ENCODE assay signal across 23 cellular contexts in genomic region chr22:48632641-48633246, GRCh38.
"Had no signal": no experiment of that assay in that cellular context is flagged by ENCODE, and none has a peak within 500 bp of the region (broad histone marks: within the 10 kb centered on the region; RNA-seq: fewer than 3 reads in every experiment).

No MANE protein-coding gene starts in this region.

- H3K27me3 ChIP-seq: body of pancreas, colonic mucosa, right lobe of liver had no signal

- H3K36me3 Mint-ChIP-seq: activated CD8-positive, alpha-beta memory T cell treated with anti-CD3 and anti-CD28 coated beads, Interleukin-2, amount 10 ng/mL, durations not matched to agents 7 days and 5 days; activated naive CD8-positive, alpha-beta T cell; natural killer cell treated with Interleukin-12 subunit alpha and Interleukin-12 subunit beta and Interleukin-15 and Interleukin-18, amount 100 ng/mL, for 72 hours had no signal

- H3K4me1 ChIP-seq: colonic mucosa, heart right ventricle, left lung, lower lobe of right lung, tibial artery had no signal

- H3K27ac Mint-ChIP-seq: activated CD8-positive, alpha-beta memory T cell treated with anti-CD3 and anti-CD28 coated beads, Interleukin-2, amount 10 ng/mL, durations not matched to agents 7 days and 5 days; activated CD8-positive, alpha-beta T cell treated with anti-CD3 and anti-CD28 coated beads, Interleukin-2, amount 10 ng/mL, durations not matched to agents 7 days and 5 days; activated naive CD8-positive, alpha-beta T cell; activated T-cell treated with anti-CD3 and anti-CD28 coated beads, Interleukin-2, amount 50 U/mL, for 72 hours; effector memory CD8-positive, alpha-beta T cell; natural killer cell treated with Interleukin-12 subunit alpha and Interleukin-12 subunit beta and Interleukin-15 and Interleukin-18, amount 100 ng/mL, for 72 hours; T-helper 17 cell had no signal

- H3K4me1 Mint-ChIP-seq: activated CD8-positive, alpha-beta memory T cell treated with anti-CD3 and anti-CD28 coated beads, Interleukin-2, amount 10 ng/mL, durations not matched to agents 7 days and 5 days had no signal

- H3K27ac ChIP-seq: body of pancreas, colonic mucosa, heart right ventricle, left lung, lower lobe of right lung, right lobe of liver, tibial artery had no signal

- H3K27me3 Mint-ChIP-seq: activated CD8-positive, alpha-beta memory T cell treated with anti-CD3 and anti-CD28 coated beads, Interleukin-2, amount 10 ng/mL, durations not matched to agents 7 days and 5 days; activated naive CD8-positive, alpha-beta T cell; natural killer cell treated with Interleukin-12 subunit alpha and Interleukin-12 subunit beta and Interleukin-15 and Interleukin-18, amount 100 ng/mL, for 72 hours had no signal

- H3K4me3 Mint-ChIP-seq: activated CD8-positive, alpha-beta memory T cell treated with anti-CD3 and anti-CD28 coated beads, Interleukin-2, amount 10 ng/mL, durations not matched to agents 7 days and 5 days; activated CD8-positive, alpha-beta T cell treated with anti-CD3 and anti-CD28 coated beads, Interleukin-2, amount 10 ng/mL, durations not matched to agents 7 days and 5 days; activated naive CD8-positive, alpha-beta T cell; activated T-cell treated with anti-CD3 and anti-CD28 coated beads, Interleukin-2, amount 50 U/mL, for 72 hours; effector memory CD8-positive, alpha-beta T cell; natural killer cell treated with Interleukin-12 subunit alpha and Interleukin-12 subunit beta and Interleukin-15 and Interleukin-18, amount 100 ng/mL, for 72 hours; T-helper 17 cell had no signal

- H3K4me3 ChIP-seq: body of pancreas, colonic mucosa, heart right ventricle, left lung, lower lobe of right lung, mucosa of descending colon, right lobe of liver, tibial artery had no signal

- DNase-seq: activated CD4-positive, alpha-beta T cell treated with anti-CD3 and anti-CD28 coated beads for 1 hour; activated CD8-positive, alpha-beta memory T cell treated with anti-CD3 and anti-CD28 coated beads, Interleukin-2, amount 10 ng/mL, durations not matched to agents 7 days and 5 days; activated CD8-positive, alpha-beta T cell treated with anti-CD3 and anti-CD28 coated beads, Interleukin-2, amount 10 ng/mL, durations not matched to agents 7 days and 5 days; activated naive CD4-positive, alpha-beta T cell treated with Interleukin-2 at 50 U/mL for 16 hours; activated T-cell treated with anti-CD3 and anti-CD28 coated beads, Interleukin-2, amount 50 U/mL, for 72 hours; aorta; body of pancreas; colonic mucosa; effector memory CD8-positive, alpha-beta T cell; erythroblast; heart right ventricle; kidney glomerular epithelial cell; lower lobe of right lung; mucosa of descending colon; right lobe of liver; stimulated activated CD4-positive, alpha-beta T cell treated with anti-CD3 and anti-CD28 coated beads, Interleukin-2, amount 100 ng/mL, for 48 hours; stimulated activated naive CD8-positive, alpha-beta T cell treated with anti-CD3 and anti-CD28 coated beads, Interleukin-15, Interleukin-2, amounts not matched to agents 100 U/mL and 50 U/mL, for 24 hours; T-helper 17 cell; T1000; tibial artery had no signal

- H3K9me3 Mint-ChIP-seq: activated T-cell treated with anti-CD3 and anti-CD28 coated beads, Interleukin-2, amount 50 U/mL, for 72 hours; effector memory CD8-positive, alpha-beta T cell; natural killer cell treated with Interleukin-12 subunit alpha and Interleukin-12 subunit beta and Interleukin-15 and Interleukin-18, amount 100 ng/mL, for 72 hours had no signal

- ATAC-seq: activated CD8-positive, alpha-beta memory T cell treated with anti-CD3 and anti-CD28 coated beads, Interleukin-2, amount 10 ng/mL, durations not matched to agents 7 days and 5 days; activated CD8-positive, alpha-beta T cell treated with anti-CD3 and anti-CD28 coated beads, Interleukin-2, amount 10 ng/mL, durations not matched to agents 7 days and 5 days; activated T-cell treated with anti-CD3 and anti-CD28 coated beads, Interleukin-2, amount 50 U/mL, for 72 hours; body of pancreas; effector memory CD8-positive, alpha-beta T cell; heart right ventricle; left lung; lower lobe of right lung; mucosa of descending colon; natural killer cell treated with Interleukin-12 subunit alpha and Interleukin-12 subunit beta and Interleukin-15 and Interleukin-18, amount 100 ng/mL, for 72 hours; right lobe of liver; stimulated activated naive CD8-positive, alpha-beta T cell treated with anti-CD3 and anti-CD28 coated beads, Interleukin-15, Interleukin-2, amounts not matched to agents 100 U/mL and 50 U/mL, for 24 hours; T-helper 17 cell had no signal

- H3K9me3 ChIP-seq: body of pancreas, colonic mucosa, heart right ventricle, left lung, lower lobe of right lung, mucosa of descending colon, right lobe of liver, tibial artery had no signal

- H3K36me3 ChIP-seq: colonic mucosa, heart right ventricle, left lung, lower lobe of right lung, right lobe of liver, tibial artery had no signal
